In the genomic region with DNA sequence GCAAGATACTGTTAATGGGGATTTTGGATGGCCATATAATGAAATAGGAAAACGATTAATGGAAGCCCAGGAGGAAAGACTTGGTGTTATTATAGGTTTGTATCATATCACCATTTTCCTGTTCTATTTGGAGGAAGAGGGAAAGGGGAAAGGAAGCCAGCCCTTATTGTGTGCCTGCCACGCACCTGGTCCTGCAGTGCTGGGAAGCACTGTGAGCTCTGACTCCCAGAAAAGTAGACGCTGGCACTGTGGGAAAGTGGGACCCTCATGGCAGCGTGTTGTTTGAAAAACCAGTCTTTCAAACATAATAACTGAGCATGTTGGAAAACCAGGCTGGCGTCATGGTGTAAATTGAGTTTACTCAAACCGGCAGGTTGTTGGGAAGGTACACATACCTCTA, we compare ENCODE assay signal across 23 cellular contexts. TPM values are rescaled to one million over a fixed set of nuclear protein-coding genes. Genes with fewer than 3 reads are reported as not detected.
A peak's percentile ranks its signal among the peaks of the same experiment; 100 is the strongest.
DNase-seq lines count a peak whose midpoint lies in the region.
"Had no signal": no experiment of that assay in that cellular context is flagged by ENCODE, and none has a peak within 500 bp of the region (broad histone marks: within the 10 kb centered on the region; RNA-seq: fewer than 3 reads in every experiment).

No MANE protein-coding gene starts in this region.

- H2BK5ac ChIP-seq in mesendoderm (ENCODE audit: low read length), result no peak overlapping the region

- no CpG with 5 or more reads among the region's 6 CpGs for WGBS in mesendoderm (ENCODE audit: extremely low coverage, insufficient coverage, low lambda C conversion rate)

- H3K23ac ChIP-seq in mesendoderm (ENCODE audit: low read length), result no peak overlapping the region

- H3K27me3 ChIP-seq in mesendoderm (ENCODE audit: insufficient read depth, low read length, poor library complexity), result no peaks in the 10 kb centered on the region
- H3K27me3 ChIP-seq: SJSA1 had no signal

- H3K4me3 ChIP-seq in mesendoderm (ENCODE audit: low read length), result no peak overlapping the region
- H3K4me3 ChIP-seq: GM23338, SJSA1 had no signal

- no peak overlapping the region for H2AK5ac ChIP-seq in mesendoderm (ENCODE audit: low read length)

- H3K4me2 ChIP-seq in mesendoderm (ENCODE audit: low read length), result no peak overlapping the region
- H3K4me2 ChIP-seq: GM23338 had no signal

- H3K56ac ChIP-seq in mesendoderm (ENCODE audit: low read length), result no peak overlapping the region

- H3K27ac ChIP-seq in mesendoderm (ENCODE audit: low read depth, low read length), result no peak overlapping the region
- H3K27ac ChIP-seq: HL-60, SJSA1 had no signal

- peak overlapping the region; percentile 84 for H3K18ac ChIP-seq in mesendoderm (ENCODE audit: low read length)

- H2BK120ac ChIP-seq in mesendoderm (ENCODE audit: low read depth, low read length), result no peak overlapping the region

- H3K4ac ChIP-seq in mesendoderm (ENCODE audit: low read depth, low read length), result peak overlapping the region; percentile 16

- no peak overlapping the region for H3K9ac ChIP-seq in mesendoderm (ENCODE audit: low read length)

- no peaks in the 10 kb centered on the region for H3K79me2 ChIP-seq in mesendoderm (ENCODE audit: control insufficient read depth, insufficient read depth, low read length)

- peaks cover 7% of the 10 kb centered on the region for H3K79me1 ChIP-seq in mesendoderm (ENCODE audit: low read length)

- H3K4me1 ChIP-seq in mesendoderm (ENCODE audit: control insufficient read depth, low read depth, low read length), result peaks cover 4% of the 10 kb centered on the region

- H2BK15ac ChIP-seq in mesendoderm (replicated peaks; ENCODE audit: low read depth), result no peak overlapping the region

- H4K8ac ChIP-seq in mesendoderm (ENCODE audit: low read depth, low read length), result no peak overlapping the region

- H3K36me3 ChIP-seq in mesendoderm (ENCODE audit: control insufficient read depth, insufficient read depth, low read length), result no peaks in the 10 kb centered on the region
- H3K36me3 ChIP-seq: SJSA1 had no signal

- no peak overlapping the region for H4K5ac ChIP-seq in mesendoderm (ENCODE audit: low read length)

- DNase-seq in NCI-H510A treated with DMSO at 0.1 percent for 48 hours (lab: John Stamatoyannopoulos, UW), result peak; percentile 38
- no peak for DNase-seq in NCI-H510A (lab: John Stamatoyannopoulos, UW)
- DNase-seq in NCI-H1105 treated with DMSO at 0.1 percent for 48 hours (lab: John Stamatoyannopoulos, UW), result peak; percentile 34
- peak; percentile 68 for DNase-seq in dermis blood vessel endothelial cell
- no peak for DNase-seq in mesendoderm
- no peak for DNase-seq in NCI-H128 (lab: John Stamatoyannopoulos, UW; ENCODE audit: unreplicated experiment)
- DNase-seq in UCSD-AML1 (lab: John Stamatoyannopoulos, UW; ENCODE audit: unreplicated experiment), result no peak
- DNase-seq in NK-92 treated with Interleukin-12 subunit alpha and Interleukin-12 subunit beta, amount 100 ng/mL, for 24 hours (lab: John Stamatoyannopoulos, UW), result no peak
- DNase-seq: Caco-2; CD4-positive, CD25-positive, alpha-beta regulatory T cell; DMS 273 treated with DMSO at 0.1 percent for 48 hours; DND-41; HCEC 1CT; KBM-7; MM.1S; NCI-H1048; NCI-H2107; NCI-H2227 treated with DMSO at 0.1 percent for 48 hours; NCI-H526; T-helper 1 cell had no signal

RNA-seq across cellular contexts. Expression of a gene that starts 22.0 kb away (rescaled TPM):
- 16.3 and 21.1 TPM in 2 replicates for total RNA-seq in dermis blood vessel endothelial cell
- polyA plus RNA-seq in mesendoderm (2013, experiment 1 of 2), result 8.1 TPM
- polyA plus RNA-seq in mesendoderm (2013, experiment 2 of 2), result 8.8 TPM
- total RNA-seq: CD4-positive, CD25-positive, alpha-beta regulatory T cell had no signal
- polyA plus RNA-seq: CD4-positive, CD25-positive, alpha-beta regulatory T cell had no signal

Comparison
In these comparisons a context has a peak if more than half of its experiments do, and no peak if none do; other contexts are left out.
1. DNase-seq: peak in NCI-H510A treated with DMSO at 0.1 percent for 48 hours (single experiment), NCI-H1105 treated with DMSO at 0.1 percent for 48 hours (single experiment) and dermis blood vessel endothelial cell (single experiment); none in NCI-H510A (single experiment), mesendoderm (single experiment), NCI-H128 (single experiment), UCSD-AML1 (single experiment) and NK-92 treated with Interleukin-12 subunit alpha and Interleukin-12 subunit beta, amount 100 ng/mL, for 24 hours (single experiment).